ENCODE assay signal across 10 cellular contexts in the genomic region with DNA sequence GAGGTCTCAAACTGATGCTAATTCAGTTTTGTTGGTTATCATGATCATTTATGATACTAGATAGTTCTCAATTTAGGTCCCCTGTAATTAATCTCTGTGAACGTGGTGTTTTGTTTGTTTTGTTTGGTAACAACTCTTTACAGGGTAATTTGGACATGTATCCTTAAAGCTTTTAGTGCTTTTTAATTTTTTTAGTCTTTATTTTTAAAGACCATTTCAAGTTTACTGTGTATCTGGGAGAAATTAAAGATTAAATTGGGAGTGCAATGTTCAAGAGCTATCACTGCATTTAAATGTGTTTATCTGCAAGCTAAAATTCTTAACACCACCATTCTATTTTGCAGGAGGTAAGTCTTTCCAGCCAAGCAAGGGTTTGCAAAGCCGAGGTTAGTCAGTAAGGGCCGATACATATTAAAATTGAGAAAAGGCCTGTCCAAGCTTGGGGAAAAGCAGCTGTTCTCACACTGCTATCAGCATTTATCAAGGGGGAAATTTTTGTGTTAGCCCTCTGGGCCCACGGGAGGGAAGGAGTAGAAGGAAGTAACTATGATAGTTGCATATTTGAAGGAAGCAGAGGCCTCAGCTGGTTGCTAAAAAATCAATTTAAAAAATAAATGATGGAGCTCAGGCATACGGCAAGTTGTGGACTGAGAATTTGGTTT. TPM values are rescaled to one million over a fixed set of nuclear protein-coding genes. Genes with fewer than 3 reads are reported as not detected.
A peak's percentile ranks its signal among the peaks of the same experiment; 100 is the strongest.
DNase-seq lines count a peak whose midpoint lies in the region; ATAC-seq, FAIRE-seq and TF ChIP-seq lines count a peak whose summit lies in the region.
"Had no signal": no experiment of that assay in that cellular context is flagged by ENCODE, and none has a peak within 500 bp of the region (broad histone marks: within the 10 kb centered on the region; RNA-seq: fewer than 3 reads in every experiment).

No MANE protein-coding gene starts in this region.

- no peak for TF ChIP-seq POLR2A in tibial nerve (IDR thresholded peaks at IDR 0.05)

- no peaks in the 10 kb centered on the region for H3K9me3 Mint-ChIP-seq in activated CD8-positive, alpha-beta memory T cell treated with anti-CD3 and anti-CD28 coated beads, Interleukin-2, amount 10 ng/mL, durations not matched to agents 7 days and 5 days (ENCODE audit: low read depth)
- H3K9me3 Mint-ChIP-seq in T-cell = no peaks in the 10 kb centered on the region
- no peaks in the 10 kb centered on the region for H3K9me3 Mint-ChIP-seq in endothelial cell (ENCODE audit: unreplicated experiment)

- H3K36me3 ChIP-seq in kidney (ENCODE audit: control insufficient read depth in 1 of 2, insufficient read depth in 2 of 2, low read length in 2 of 2) = no peaks in the 10 kb centered on the region
- H3K36me3 ChIP-seq in tibial nerve = no peaks in the 10 kb centered on the region
- no peaks in the 10 kb centered on the region for H3K36me3 ChIP-seq in HAP-1 (replicated peaks)

- peaks cover 50% of the 10 kb centered on the region for H3K4me1 Mint-ChIP-seq in activated CD8-positive, alpha-beta memory T cell treated with anti-CD3 and anti-CD28 coated beads, Interleukin-2, amount 10 ng/mL, durations not matched to agents 7 days and 5 days
- H3K4me1 Mint-ChIP-seq in T-cell (peaks cover 48 to 52% (median 50%) of the 10 kb centered on the region in 3 donors), endothelial cell (ENCODE audit: unreplicated experiment) (peaks cover 4% of the 10 kb centered on the region)

- WGBS in tibial nerve, 2 donors = 41 to 45% methylated on average over 5 of the region's 5 CpGs

- intact Hi-C loops in kidney (cut with DNase I) = no loop called here

- peak overlapping the region; percentile 70 for H3K4me3 Mint-ChIP-seq in activated CD8-positive, alpha-beta memory T cell treated with anti-CD3 and anti-CD28 coated beads, Interleukin-2, amount 10 ng/mL, durations not matched to agents 7 days and 5 days
- H3K4me3 Mint-ChIP-seq in T-cell = peak overlapping the region; percentile 63 to 77 (median 73)
- no peak overlapping the region for H3K4me3 Mint-ChIP-seq in endothelial cell (ENCODE audit: unreplicated experiment)

- H3K27me3 ChIP-seq in tibial nerve (no peaks in the 10 kb centered on the region), HAP-1 (ENCODE audit: low read depth) (no peaks in the 10 kb centered on the region)

- peak overlapping the region; percentile 98 for H3K27ac Mint-ChIP-seq in activated CD8-positive, alpha-beta memory T cell treated with anti-CD3 and anti-CD28 coated beads, Interleukin-2, amount 10 ng/mL, durations not matched to agents 7 days and 5 days
- H3K27ac Mint-ChIP-seq in T-cell = peak overlapping the region; percentile 98 to 99
- no peak overlapping the region for H3K27ac Mint-ChIP-seq in endothelial cell (ENCODE audit: unreplicated experiment)

- peak overlapping the region; percentile 22 to 43 for H3K9ac ChIP-seq in kidney (ENCODE audit: low read length in 2 of 2)

- H3K36me3 Mint-ChIP-seq in activated CD8-positive, alpha-beta memory T cell treated with anti-CD3 and anti-CD28 coated beads, Interleukin-2, amount 10 ng/mL, durations not matched to agents 7 days and 5 days = no peaks in the 10 kb centered on the region
- H3K36me3 Mint-ChIP-seq in T-cell (no peaks in the 10 kb centered on the region), endothelial cell (ENCODE audit: low read depth, unreplicated experiment) (no peaks in the 10 kb centered on the region)

- in situ Hi-C loops in HAP-1 (cut with MboI; ENCODE audit: low sequenced_read_pairs) = no loop called here

- H3K4me3 ChIP-seq in kidney (ENCODE audit: low read length in 2 of 2) (peak overlapping the region in 1 of 2 donors; percentile 47), tibial nerve (no peak overlapping the region), HAP-1 (no peak overlapping the region)

- CTCF ChIA-PET in activated CD8-positive, alpha-beta memory T cell treated with anti-CD3 and anti-CD28 coated beads, Interleukin-2, amount 10 ng/mL, durations not matched to agents 7 days and 5 days (lab: Charles Lee) = interaction anchor here (0.6 to 2.3 kb wide), 9 partner anchors 10 to 287 kb away, joined by 3 to 9 read pairs (median 3); no protein-coding TSS in a partner anchor
- CTCF ChIA-PET in T-cell (lab: Charles Lee) = interaction anchor here in 1 of 2 donors (0.5 to 1.4 kb wide), 3 partner anchors 10 to 430 kb away, joined by 3 to 4 read pairs (median 3); no protein-coding TSS in a partner anchor

- FAIRE-seq in kidney (lab: Jason Lieb, UNC) = no peak

- H3K4me1 ChIP-seq in kidney (ENCODE audit: control insufficient read depth in 1 of 2, insufficient read depth in 1 of 2, low read depth in 1 of 2, low read length in 2 of 2) = peaks cover 8 to 9% of the 10 kb centered on the region in 2 donors
- peaks cover 0 to 39% (median 29%) of the 10 kb centered on the region in 4 donors for H3K4me1 ChIP-seq in tibial nerve
- H3K4me1 ChIP-seq in HAP-1 = peaks cover 36% of the 10 kb centered on the region

- H3K9me3 ChIP-seq in kidney (ENCODE audit: control insufficient read depth in 1 of 2, low read length in 2 of 2) (no peaks in the 10 kb centered on the region), tibial nerve (no peaks in the 10 kb centered on the region), HAP-1 (no peaks in the 10 kb centered on the region)

- POLR2A ChIA-PET in T-cell (lab: Charles Lee) = interaction anchor here in 1 of 2 donors (0.6 to 1.6 kb wide), 2 partner anchors 10 to 172 kb away, joined by 4 to 10 read pairs; no protein-coding TSS in a partner anchor

- no peak for DNase-seq in activated CD8-positive, alpha-beta memory T cell treated with anti-CD3 and anti-CD28 coated beads, Interleukin-2, amount 10 ng/mL, durations not matched to agents 7 days and 5 days
- DNase-seq in activated CD8-positive, alpha-beta memory T cell treated with anti-CD3 and anti-CD28 coated beads for 24 hours = no peak
- DNase-seq in T-cell (no peak), kidney (no peak), tibial nerve (ENCODE audit: low spot score in 2 of 2) (no peak), HAP-1 (ENCODE audit: low spot score in 2 of 2) (no peak), endothelial cell (ENCODE audit: low spot score) (no peak), DMS53 treated with DMSO at 0.1 percent for 48 hours (lab: John Stamatoyannopoulos, UW; ENCODE audit: unreplicated experiment) (no peak)
- DNase-seq: hippocampal formation had no signal

- H3K27me3 Mint-ChIP-seq in activated CD8-positive, alpha-beta memory T cell treated with anti-CD3 and anti-CD28 coated beads, Interleukin-2, amount 10 ng/mL, durations not matched to agents 7 days and 5 days = no peaks in the 10 kb centered on the region
- H3K27me3 Mint-ChIP-seq in T-cell (no peaks in the 10 kb centered on the region), endothelial cell (ENCODE audit: unreplicated experiment) (no peaks in the 10 kb centered on the region)

- H3K27ac ChIP-seq in kidney (ENCODE audit: low read depth in 2 of 2, low read length in 2 of 2) (peak overlapping the region; percentile 24 to 74), tibial nerve (peak overlapping the region in 3 of 4 donors; percentile 54 to 66 (median 55))
- H3K27ac ChIP-seq: C4-2B had no signal

- TF ChIP-seq EP300 in tibial nerve (IDR thresholded peaks at IDR 0.05) = no peak

- no peak for TF ChIP-seq CTCF in kidney (IDR thresholded peaks at IDR 0.05; ENCODE audit: borderline replicate concordance, extremely low read depth, insufficient read depth)
- no peak for TF ChIP-seq CTCF in tibial nerve (IDR thresholded peaks at IDR 0.05)
- no peak for TF ChIP-seq CTCF in endothelial cell (IDR thresholded peaks at IDR 0.05; ENCODE audit: unreplicated experiment)

- peak; percentile 34 for ATAC-seq in activated CD8-positive, alpha-beta memory T cell treated with anti-CD3 and anti-CD28 coated beads, Interleukin-2, amount 10 ng/mL, durations not matched to agents 7 days and 5 days
- peak in 2 of 4 experiments; percentile 2 to 29 for ATAC-seq in T-cell (replicated peaks in 1 of 4)

RNA-seq across cellular contexts. Expression of gene ZNF217, which starts 59.4 kb away (rescaled TPM):
- 10 to 100 TPM; 80.2 to 81.9 TPM for total RNA-seq in activated CD8-positive, alpha-beta memory T cell treated with anti-CD3 and anti-CD28 coated beads, Interleukin-2, amount 10 ng/mL, durations not matched to agents 7 days and 5 days
- total RNA-seq in T-cell (10 to 100 TPM; 57.6 to 92.4 (median 87.5) TPM), kidney (60.9 TPM), tibial nerve (10 to 100 TPM; 21.4 to 24.3 (median 23.1) TPM), endothelial cell (ENCODE audit: unreplicated experiment) (76.7 TPM)
- polyA plus RNA-seq in kidney (ENCODE audit: insufficient read depth, low read depth, low replicate concordance) = 5.0 TPM
